Comparison of ENCODE assay signal across 15 cellular contexts in genomic region chr1:206439205-206439604, GRCh38. TPM values are rescaled to one million over a fixed set of nuclear protein-coding genes. Genes with fewer than 3 reads are reported as not detected.
A peak's percentile ranks its signal among the peaks of the same experiment; 100 is the strongest.
DNase-seq lines count a peak whose midpoint lies in the region; ATAC-seq and TF ChIP-seq lines count a peak whose summit lies in the region.
"Had no signal": no experiment of that assay in that cellular context is flagged by ENCODE, and none has a peak within 500 bp of the region (broad histone marks: within the 10 kb centered on the region; RNA-seq: fewer than 3 reads in every experiment).

No MANE protein-coding gene starts in this region.

- H3K36me3 Mint-ChIP-seq in central memory CD8-positive, alpha-beta T cell (ENCODE audit: insufficient read depth): peaks cover 18% of the 10 kb centered on the region

- no peaks in the 10 kb centered on the region for H3K4me1 Mint-ChIP-seq in central memory CD8-positive, alpha-beta T cell
- H3K4me1 Mint-ChIP-seq: CD4-positive, CD25-positive, alpha-beta regulatory T cell had no signal

- H3K4me3 Mint-ChIP-seq in central memory CD8-positive, alpha-beta T cell: no peak overlapping the region
- H3K4me3 Mint-ChIP-seq: CD4-positive, CD25-positive, alpha-beta regulatory T cell; HFFc6 had no signal

- H3K9me3 Mint-ChIP-seq in central memory CD8-positive, alpha-beta T cell: no peaks in the 10 kb centered on the region
- H3K9me3 Mint-ChIP-seq: CD4-positive, CD25-positive, alpha-beta regulatory T cell; HFFc6 had no signal

- DNase-seq in NCI-H1436 (lab: John Stamatoyannopoulos, UW) (peak; percentile 21), NCI-H1436 treated with DMSO at 0.1 percent for 48 hours (lab: John Stamatoyannopoulos, UW) (no peak), NCI-H1105 treated with DMSO at 0.1 percent for 48 hours (lab: John Stamatoyannopoulos, UW) (peak; percentile 70), NCI-H226 (peak; percentile 26), NCI-H774 (lab: John Stamatoyannopoulos, UW) (no peak), posterior vena cava (ENCODE audit: low spot score) (no peak), omental fat pad (ENCODE audit: low spot score) (no peak)
- DNase-seq in central memory CD8-positive, alpha-beta T cell (ENCODE audit: low spot score in 2 of 2): no peak
- DNase-seq: 8988T; AML-193; CD4-positive, CD25-positive, alpha-beta regulatory T cell; DMS53; GF-D8; HCEC 1CT; HFFc6 had no signal

- H3K27me3 Mint-ChIP-seq in central memory CD8-positive, alpha-beta T cell: no peaks in the 10 kb centered on the region
- H3K27me3 Mint-ChIP-seq: CD4-positive, CD25-positive, alpha-beta regulatory T cell had no signal

- intact Hi-C loops in posterior vena cava (cut with DNase I): no loop called here

- peak overlapping the region; percentile 41 for H3K27ac Mint-ChIP-seq in central memory CD8-positive, alpha-beta T cell (ENCODE audit: low read depth)
- H3K27ac Mint-ChIP-seq: CD4-positive, CD25-positive, alpha-beta regulatory T cell; HFFc6 had no signal

- TF ChIP-seq CTCF in omental fat pad (IDR thresholded peaks at IDR 0.05): no peak

- ATAC-seq in central memory CD8-positive, alpha-beta T cell (replicated peaks; ENCODE audit: extremely low read depth, poor library complexity, severe bottlenecking): no peak
- ATAC-seq in omental fat pad (ENCODE audit: low FRiP score): no peak

RNA-seq across cellular contexts. Expression of gene IKBKE, which starts 31.1 kb away (rescaled TPM):
- total RNA-seq in posterior vena cava (1 to 10 TPM; 4.8 to 6.5 TPM), omental fat pad (1 to 10 TPM; 4.3 to 8.2 (median 5.6) TPM)

Comparison
In these comparisons a context has a peak if more than half of its experiments do, and no peak if none do; other contexts are left out.
1. DNase-seq: peak in NCI-H1436 (single experiment), NCI-H1105 treated with DMSO at 0.1 percent for 48 hours (single experiment) and NCI-H226 (single experiment); none in NCI-H1436 treated with DMSO at 0.1 percent for 48 hours (single experiment), central memory CD8-positive, alpha-beta T cell (0 of 2), NCI-H774 (single experiment), posterior vena cava (single experiment) and omental fat pad (single experiment).